1 cellular context compared by ENCODE assay signal in genomic region chr10:3539696-3540383, GRCh38.
TF ChIP-seq lines count a peak whose summit lies in the region.

No MANE protein-coding gene starts in this region.

TF ChIP-seq in H1, 55 proteins besides CTCF, POLR2A, EP300 and RAD21:
- TF ChIP-seq CTBP2 (IDR thresholded peaks at IDR 0.05; ENCODE audit: borderline replicate concordance, insufficient read depth, insufficient read length, low read length) (no peak), CHD1 (IDR thresholded peaks at IDR 0.05; ENCODE audit: low read depth, low read length) (no peak), PHF8 (conservative IDR thresholded peaks at IDR 0.05; ENCODE audit: low read depth, low read length) (no peak), POLR2AphosphoS5 (IDR thresholded peaks at IDR 0.05; ENCODE audit: low read depth, low read length) (no peak), NANOG (IDR thresholded peaks at IDR 0.05; ENCODE audit: insufficient read depth, low read depth, low read length, poor library complexity, severe bottlenecking) (no peak), NRF1 (IDR thresholded peaks at IDR 0.05; ENCODE audit: low read depth, low read length) (no peak), KDM5A (IDR thresholded peaks at IDR 0.05; ENCODE audit: low read length) (no peak), ATF2 (IDR thresholded peaks at IDR 0.05; ENCODE audit: low read length) (no peak), ASH2L (IDR thresholded peaks at IDR 0.05; ENCODE audit: low read length) (no peak), CHD7 (IDR thresholded peaks at IDR 0.05; ENCODE audit: insufficient replicate concordance, low read length) (no peak), CBX5 (IDR thresholded peaks at IDR 0.05; ENCODE audit: low read depth, low read length) (no peak), MAX (IDR thresholded peaks at IDR 0.05) (no peak), ZNF274 (IDR thresholded peaks at IDR 0.05; ENCODE audit: borderline replicate concordance, extremely low read depth, low read length) (no peak), SP2 (IDR thresholded peaks at IDR 0.05; ENCODE audit: low read length) (no peak), JUN (IDR thresholded peaks at IDR 0.05; ENCODE audit: low read depth, low read length) (no peak), TCF12 (IDR thresholded peaks at IDR 0.05; ENCODE audit: low read depth, low read length) (no peak)
